ENCODE assay signal across 8 cellular contexts in genomic region chr12:57936513-57936883, GRCh38. TPM values are rescaled to one million over a fixed set of nuclear protein-coding genes. Genes with fewer than 3 reads are reported as not detected.
DNase-seq lines count a peak whose midpoint lies in the region; ATAC-seq and TF ChIP-seq lines count a peak whose summit lies in the region.

No MANE protein-coding gene starts in this region.

- H3K4me1 ChIP-seq in HEK293 (ENCODE audit: control insufficient read depth, insufficient read depth, low read length) (0 out of 2 replicates have a peak, but pooled peaks cover 2% of the 10 kb centered on the region), gastroesophageal sphincter (peaks cover 0 to 25% (median 8%) of the 10 kb centered on the region in 3 donors), skeletal muscle tissue (ENCODE audit: control insufficient read depth in 3 of 3, insufficient read depth in 3 of 3, low read length in 3 of 3) (peaks cover 11 to 17% (median 14%) of the 10 kb centered on the region in 3 donors)

- no peaks in the 10 kb centered on the region for H3K27me3 ChIP-seq in gastroesophageal sphincter
- no peaks in the 10 kb centered on the region for H3K27me3 ChIP-seq in skeletal muscle tissue (ENCODE audit: control insufficient read depth in 3 of 3, insufficient read depth in 3 of 3, low read length in 3 of 3)

- H3K27ac Mint-ChIP-seq in T-helper 17 cell = peak overlapping the region; percentile 98

- TF ChIP-seq EP300 in gastroesophageal sphincter (IDR thresholded peaks at IDR 0.05) = no peak

- TF ChIP-seq POLR2A in gastroesophageal sphincter (IDR thresholded peaks at IDR 0.05) = no peak

- no peaks in the 10 kb centered on the region for H3K27me3 Mint-ChIP-seq in T-helper 17 cell

- H3K9me3 ChIP-seq in HEK293 (ENCODE audit: control insufficient read depth, insufficient read depth, low read depth, low read length) (no peaks in the 10 kb centered on the region), T-helper 17 cell (ENCODE audit: control insufficient read depth, low read length, poor library complexity, severe bottlenecking) (no peaks in the 10 kb centered on the region), gastroesophageal sphincter (no peaks in the 10 kb centered on the region), skeletal muscle tissue (ENCODE audit: control insufficient read depth in 3 of 3, low read length in 3 of 3) (no peaks in the 10 kb centered on the region)

- TF ChIP-seq CTCF in HEK293 (tag by site-specific recombination; IDR thresholded peaks at IDR 0.05) (no peak), gastroesophageal sphincter (IDR thresholded peaks at IDR 0.05) (no peak)

- H3K36me3 Mint-ChIP-seq in T-helper 17 cell (ENCODE audit: low read depth) = peaks cover 4% of the 10 kb centered on the region

- H3K27ac ChIP-seq in HEK293 (ENCODE audit: extremely low read depth, low read depth, low read length) (no peak overlapping the region), gastroesophageal sphincter (peak overlapping the region in 3 of 4 donors; percentile 12 to 80 (median 79)), skeletal muscle tissue (ENCODE audit: low read depth, low read length) (peak overlapping the region; percentile 76)

- H3K4me3 ChIP-seq in HEK293 (ENCODE audit: low read depth, low read length) (peak overlapping the region; percentile 77), gastroesophageal sphincter (peak overlapping the region; percentile 67 to 83), skeletal muscle tissue (ENCODE audit: low read length in 3 of 3) (peak overlapping the region; percentile 80 to 92 (median 81))

- ATAC-seq in T-helper 17 cell (no peak), gastroesophageal sphincter (no peak), HG03521 (IDR thresholded peaks at IDR 0.05; ENCODE audit: unreplicated experiment) (no peak), GM18907 (IDR thresholded peaks at IDR 0.05; ENCODE audit: unreplicated experiment) (no peak)

- H3K9ac ChIP-seq in skeletal muscle tissue (ENCODE audit: low read depth in 1 of 3, low read length in 3 of 3) = peak overlapping the region; percentile 76 to 80 (median 79)

- POLR2A ChIA-PET in HEK293 (lab: Yijun Ruan, JAX) = interaction anchor here (0.9 kb wide), 1 partner anchor 8 kb away, joined by 3 read pairs; no protein-coding TSS in a partner anchor

- no peak for DNase-seq in T-helper 17 cell
- DNase-seq in kidney glomerular epithelial cell (lab: John Stamatoyannopoulos, UW) = no peak
- DNase-seq in NOMO-1 treated with DMSO at 0.1 percent for 48 hours (lab: John Stamatoyannopoulos, UW; ENCODE audit: unreplicated experiment) = no peak

- peak overlapping the region; percentile 49 for H3K4me3 Mint-ChIP-seq in T-helper 17 cell

- CTCF ChIA-PET in HEK293 (lab: Yijun Ruan, JAX) = interaction anchor here (0.5 to 0.9 kb wide), 2 partner anchors 133 to 240 kb away, joined by 3 to 4 read pairs; no protein-coding TSS in a partner anchor

- H3K36me3 ChIP-seq in HEK293 (ENCODE audit: control insufficient read depth in 2 of 2, insufficient read depth in 1 of 2, low read length in 2 of 2) (no peaks in the 10 kb centered on the region; a peak in 1 of 3 replicates), gastroesophageal sphincter (peaks cover 0 to 8% of the 10 kb centered on the region in 2 donors), skeletal muscle tissue (ENCODE audit: control insufficient read depth in 3 of 3, insufficient read depth in 3 of 3, low read length in 3 of 3) (no peaks in the 10 kb centered on the region)

- WGBS in gastroesophageal sphincter (ENCODE audit: low coverage in 1 of 2), 2 donors = 35 to 57% methylated on average over 3 of the region's 3 CpGs

- peaks cover 23% of the 10 kb centered on the region for H3K4me1 Mint-ChIP-seq in T-helper 17 cell

TF ChIP-seq in HEK293, 187 proteins besides CTCF, POLR2A, EP300 and RAD21:
- no peak for TF ChIP-seq ZNF768 (tag by site-specific recombination; IDR thresholded peaks at IDR 0.05)
- TF ChIP-seq ZNF335 (tag by site-specific recombination; conservative IDR thresholded peaks at IDR 0.05) = peak; percentile 71

RNA-seq across cellular contexts. Expression of gene ATP23, which starts 4.9 kb away (rescaled TPM):
- 1 to 10 TPM; 4.3 to 6.4 TPM for total RNA-seq in T-helper 17 cell
- 10 to 100 TPM in 3 of 4 donors, 1 to 10 TPM in 1; 7.2 to 24.4 (median 14.7) TPM for total RNA-seq in gastroesophageal sphincter
- total RNA-seq in skeletal muscle tissue = 8.9 TPM
